ENCODE assay signal across 24 cellular contexts in the genomic region with DNA sequence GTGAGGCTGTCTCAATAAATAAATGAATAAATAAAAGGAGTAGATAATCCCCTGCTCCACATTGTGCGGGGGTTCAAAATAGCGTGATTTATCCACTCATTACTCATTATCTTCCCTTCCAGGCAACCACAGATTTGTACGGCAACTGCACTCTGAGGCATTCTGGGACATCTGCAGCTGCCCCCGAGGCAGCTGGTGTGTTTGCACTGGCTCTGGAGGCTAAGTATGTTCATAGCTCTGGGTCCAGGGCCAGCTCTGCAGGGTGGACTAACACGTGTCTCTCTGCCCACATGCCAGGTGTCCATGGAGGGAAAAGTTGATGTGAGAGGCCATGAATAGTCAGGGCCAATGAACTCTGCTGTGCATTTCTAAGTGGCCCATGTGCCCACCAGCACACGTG.
A peak's percentile ranks its signal among the peaks of the same experiment; 100 is the strongest.
DNase-seq lines count a peak whose midpoint lies in the region; ATAC-seq and FAIRE-seq lines count a peak whose summit lies in the region.
"Had no signal": no experiment of that assay in that cellular context is flagged by ENCODE, and none has a peak within 500 bp of the region (broad histone marks: within the 10 kb centered on the region; RNA-seq: fewer than 3 reads in every experiment).

No MANE protein-coding gene starts in this region.

- H3K27ac Mint-ChIP-seq in CD4-positive, alpha-beta memory T cell, result no peak overlapping the region
- H3K27ac Mint-ChIP-seq: B cell; CD8-positive, alpha-beta memory T cell had no signal

- H3K4me3 ChIP-seq in skeletal muscle cell (ENCODE audit: low read depth, low read length), result no peak overlapping the region
- H3K4me3 ChIP-seq in CD4-positive, alpha-beta memory T cell (ENCODE audit: low read length in 2 of 2), result no peak overlapping the region

- H3K27me3 ChIP-seq in CD4-positive, alpha-beta memory T cell (ENCODE audit: insufficient read depth, low read length), result peaks cover 6% of the 10 kb centered on the region

- peak; percentile 9 for FAIRE-seq in HTR-8/SVneo (lab: Jason Lieb, UNC)
- FAIRE-seq: GM19239 had no signal

- no peak overlapping the region for H3K27ac ChIP-seq in CD4-positive, alpha-beta memory T cell (ENCODE audit: low read depth, low read length)
- H3K27ac ChIP-seq: C4-2B, RWPE1 had no signal

- no peaks in the 10 kb centered on the region for H3K36me3 ChIP-seq in CD4-positive, alpha-beta memory T cell (ENCODE audit: insufficient read depth, low read length)

- H3K27me3 Mint-ChIP-seq in CD4-positive, alpha-beta memory T cell, result peaks cover 6 to 24% of the 10 kb centered on the region in 2 donors

- peaks cover 0 to 3% (median 2%) of the 10 kb centered on the region in 4 donors for H3K4me1 Mint-ChIP-seq in CD4-positive, alpha-beta memory T cell

- CTCF ChIA-PET in CD4-positive, alpha-beta memory T cell (lab: Charles Lee; ENCODE audit: partially characterized antibody), result interaction anchor here (1.8 kb wide), 1 partner anchor 24 kb away, joined by 7 read pairs; no protein-coding TSS in a partner anchor

- intact Hi-C loops in CD4-positive, alpha-beta memory T cell (cut with micrococcal nuclease), result no loop called here

- no peaks in the 10 kb centered on the region for H3K9me3 ChIP-seq in CD4-positive, alpha-beta memory T cell (ENCODE audit: control insufficient read depth in 1 of 2, low read length in 2 of 2)
- H3K9me3 ChIP-seq: SK-N-SH had no signal

- no peak for ATAC-seq in stimulated activated naive CD8-positive, alpha-beta T cell treated with anti-CD3 and anti-CD28 coated beads, Interleukin-15, Interleukin-2, amounts not matched to agents 100 U/mL and 50 U/mL, for 24 hours
- no peak for ATAC-seq in HG02852 (IDR thresholded peaks at IDR 0.05; ENCODE audit: unreplicated experiment)
- ATAC-seq: HCT116 had no signal

- H3K4me1 ChIP-seq in CD4-positive, alpha-beta memory T cell (ENCODE audit: insufficient read depth, low read length), result no peaks in the 10 kb centered on the region

- H3K36me3 Mint-ChIP-seq in CD4-positive, alpha-beta memory T cell, result no peaks in the 10 kb centered on the region
- H3K36me3 Mint-ChIP-seq: CD8-positive, alpha-beta memory T cell had no signal

- no peaks in the 10 kb centered on the region for H3K9me3 Mint-ChIP-seq in CD4-positive, alpha-beta memory T cell

- no peak overlapping the region for H3K4me3 Mint-ChIP-seq in CD4-positive, alpha-beta memory T cell
- H3K4me3 Mint-ChIP-seq: B cell; CD8-positive, alpha-beta memory T cell had no signal

- DNase-seq in HTR-8/SVneo (ENCODE audit: insufficient read length, low spot score), result no peak
- peak; percentile 27 for DNase-seq in RPMI7951 (ENCODE audit: low read depth)
- peak; percentile 22 for DNase-seq in islet precursor cell
- peak; percentile 2 for DNase-seq in skeletal muscle cell (ENCODE audit: low read depth)
- DNase-seq in stimulated activated naive CD8-positive, alpha-beta T cell treated with anti-CD3 and anti-CD28 coated beads, Interleukin-15, Interleukin-2, amounts not matched to agents 100 U/mL and 50 U/mL, for 24 hours, result no peak
- DNase-seq in NCI-H1436 treated with DMSO at 0.1 percent for 48 hours (lab: John Stamatoyannopoulos, UW), result no peak
- DNase-seq in CD4-positive, alpha-beta memory T cell, result no peak
- DNase-seq: CD8-positive, alpha-beta memory T cell; DMS153; NCI-H1092; NCI-H1417 treated with DMSO at 0.1 percent for 48 hours; NCI-H187; NCI-H2081 treated with DMSO at 0.1 percent for 48 hours; NCI-H2171 treated with DMSO at 0.1 percent for 48 hours; NCI-H748 treated with DMSO at 0.1 percent for 48 hours; NK-92 treated with Interleukin-12 subunit alpha and Interleukin-12 subunit beta, amount 100 ng/mL, for 24 hours; SIG-M5; SK-N-SH had no signal

- POLR2A ChIA-PET in CD4-positive, alpha-beta memory T cell (lab: Charles Lee; ENCODE audit: partially characterized antibody), result no interaction called here

Comparison
In these comparisons a context has a peak if more than half of its experiments do, and no peak if none do; other contexts are left out.
1. DNase-seq: peak in RPMI7951 (single experiment), islet precursor cell (single experiment) and skeletal muscle cell (single experiment); none in HTR-8/SVneo (single experiment), stimulated activated naive CD8-positive, alpha-beta T cell treated with anti-CD3 and anti-CD28 coated beads, Interleukin-15, Interleukin-2, amounts not matched to agents 100 U/mL and 50 U/mL, for 24 hours (single experiment), NCI-H1436 treated with DMSO at 0.1 percent for 48 hours (single experiment) and CD4-positive, alpha-beta memory T cell (0 of 5).